ENCODE assay signal across 8 cellular contexts in genomic region chr12:94603434-94604068, GRCh38. TPM values are rescaled to one million over a fixed set of nuclear protein-coding genes. Genes with fewer than 3 reads are reported as not detected.
DNase-seq lines count a peak whose midpoint lies in the region; ATAC-seq, FAIRE-seq and TF ChIP-seq lines count a peak whose summit lies in the region.

No MANE protein-coding gene starts in this region.

- CTCF ChIA-PET in WTC11 (lab: Charles Lee), result no interaction called here

- H3K27ac ChIP-seq in colonic mucosa (no peak overlapping the region), pancreas (no peak overlapping the region)

- H3K4me1 ChIP-seq in colonic mucosa, result no peaks in the 10 kb centered on the region
- no peaks in the 10 kb centered on the region for H3K4me1 ChIP-seq in pancreas

- 42 to 52% methylated on average over 6 of the region's 6 CpGs for WGBS in pancreas, 2 donors

- H3K9me3 Mint-ChIP-seq in WTC11, result peaks cover 35% of the 10 kb centered on the region

- peaks cover 33% of the 10 kb centered on the region for H3K36me3 Mint-ChIP-seq in WTC11

- H3K4me3 ChIP-seq in colonic mucosa (no peak overlapping the region), pancreas (no peak overlapping the region)

- DNase-seq in activated CD4-positive, alpha-beta T cell treated with anti-CD3 and anti-CD28 coated beads for 24 hours (ENCODE audit: low read depth in 2 of 2), result peak; percentile 22 to 43
- DNase-seq in activated CD4-positive, alpha-beta T cell treated with anti-CD3 and anti-CD28 coated beads for 1 hour, result no peak
- peak; percentile 71 for DNase-seq in WTC11 (ENCODE audit: low spot score)
- peak; percentile 68 for DNase-seq in colonic mucosa
- peak in 5 of 6 donors; percentile 18 to 74 (median 39) for DNase-seq in pancreas
- no peak for DNase-seq in NK-92 (lab: John Stamatoyannopoulos, UW; ENCODE audit: unreplicated experiment)

- H3K4me3 Mint-ChIP-seq in WTC11, result no peak overlapping the region

- H3K9me3 ChIP-seq in colonic mucosa, result no peaks in the 10 kb centered on the region
- no peaks in the 10 kb centered on the region for H3K9me3 ChIP-seq in pancreas

- peak; percentile 66 for ATAC-seq in WTC11
- ATAC-seq in pancreas, result peak in 3 of 4 donors; percentile 71 to 73 (median 71)
- ATAC-seq in HG03135 (IDR thresholded peaks at IDR 0.05; ENCODE audit: unreplicated experiment), result no peak
- no peak for ATAC-seq in HG03432 (IDR thresholded peaks at IDR 0.05; ENCODE audit: unreplicated experiment)

- H3K9ac ChIP-seq in colonic mucosa (ENCODE audit: low read depth in 2 of 2, low read length in 2 of 2), result no peak overlapping the region

- no peaks in the 10 kb centered on the region for H3K4me1 Mint-ChIP-seq in WTC11

- intact Hi-C loops in colonic mucosa (cut with DNase I) (no loop called here), pancreas (cut with DNase I) (no loop called here)

- H3K27me3 ChIP-seq in colonic mucosa (no peaks in the 10 kb centered on the region), pancreas (no peaks in the 10 kb centered on the region)

- H3K27ac Mint-ChIP-seq in WTC11, result no peak overlapping the region

- H3K27me3 Mint-ChIP-seq in WTC11 (ENCODE audit: low read depth), result peaks cover 8% of the 10 kb centered on the region

- POLR2A ChIA-PET in WTC11 (lab: Charles Lee), result no interaction called here

- TF ChIP-seq CTCF in WTC11 (IDR thresholded peaks at IDR 0.05) (peak; percentile 79), colonic mucosa (IDR thresholded peaks at IDR 0.05) (peak; percentile 74), pancreas (IDR thresholded peaks at IDR 0.05) (peak in 3 of 4 donors; percentile 50 to 57 (median 52))

- H3K36me3 ChIP-seq in colonic mucosa (no peaks in the 10 kb centered on the region), pancreas (no peaks in the 10 kb centered on the region)

- FAIRE-seq in pancreas (lab: Jason Lieb, UNC), result no peak

TF ChIP-seq in WTC11, 78 proteins besides CTCF, POLR2A, EP300 and RAD21:
- no peak for TF ChIP-seq E2F5 (CRISPR knock-in tag; IDR thresholded peaks at IDR 0.05)
- 0 out of 2 replicates have a peak, but pooled peaks have one; percentile 19 for TF ChIP-seq ZNF396 (CRISPR knock-in tag; IDR thresholded peaks at IDR 0.05; ENCODE audit: borderline replicate concordance)
- no peak for TF ChIP-seq IRF2 (CRISPR knock-in tag; IDR thresholded peaks at IDR 0.05; ENCODE audit: borderline replicate concordance, low read depth)

RNA-seq across cellular contexts. Expression of gene TMCC3, which starts 46.8 kb away (rescaled TPM):
- 2.0 to 2.4 TPM (median 2.2 TPM) in 3 replicates for total RNA-seq in WTC11 (2021)
- total RNA-seq in colonic mucosa, result 10 to 100 TPM; 21.4 to 77.4 TPM
- total RNA-seq in pancreas, result 1 to 10 TPM; 1.2 to 6.9 (median 2.3) TPM
- polyA plus RNA-seq in pancreas, result 1 to 10 TPM; 1.0 to 3.5 TPM

Comparison
In these comparisons a context has a peak if more than half of its experiments do, and no peak if none do; other contexts are left out.
1. DNase-seq: peak in activated CD4-positive, alpha-beta T cell treated with anti-CD3 and anti-CD28 coated beads for 24 hours (2 of 2), WTC11 (single experiment), colonic mucosa (single experiment) and pancreas (5 of 6); none in activated CD4-positive, alpha-beta T cell treated with anti-CD3 and anti-CD28 coated beads for 1 hour (single experiment) and NK-92 (single experiment).
2. ATAC-seq: peak in WTC11 (single experiment) and pancreas (3 of 4); none in HG03135 (single experiment) and HG03432 (single experiment).
3. Peak in every context shown above with its lines, with median percentiles within 50 percentile points of each other: CTCF ChIP-seq.